ENCODE assay signal across 3 cellular contexts in the genomic region with DNA sequence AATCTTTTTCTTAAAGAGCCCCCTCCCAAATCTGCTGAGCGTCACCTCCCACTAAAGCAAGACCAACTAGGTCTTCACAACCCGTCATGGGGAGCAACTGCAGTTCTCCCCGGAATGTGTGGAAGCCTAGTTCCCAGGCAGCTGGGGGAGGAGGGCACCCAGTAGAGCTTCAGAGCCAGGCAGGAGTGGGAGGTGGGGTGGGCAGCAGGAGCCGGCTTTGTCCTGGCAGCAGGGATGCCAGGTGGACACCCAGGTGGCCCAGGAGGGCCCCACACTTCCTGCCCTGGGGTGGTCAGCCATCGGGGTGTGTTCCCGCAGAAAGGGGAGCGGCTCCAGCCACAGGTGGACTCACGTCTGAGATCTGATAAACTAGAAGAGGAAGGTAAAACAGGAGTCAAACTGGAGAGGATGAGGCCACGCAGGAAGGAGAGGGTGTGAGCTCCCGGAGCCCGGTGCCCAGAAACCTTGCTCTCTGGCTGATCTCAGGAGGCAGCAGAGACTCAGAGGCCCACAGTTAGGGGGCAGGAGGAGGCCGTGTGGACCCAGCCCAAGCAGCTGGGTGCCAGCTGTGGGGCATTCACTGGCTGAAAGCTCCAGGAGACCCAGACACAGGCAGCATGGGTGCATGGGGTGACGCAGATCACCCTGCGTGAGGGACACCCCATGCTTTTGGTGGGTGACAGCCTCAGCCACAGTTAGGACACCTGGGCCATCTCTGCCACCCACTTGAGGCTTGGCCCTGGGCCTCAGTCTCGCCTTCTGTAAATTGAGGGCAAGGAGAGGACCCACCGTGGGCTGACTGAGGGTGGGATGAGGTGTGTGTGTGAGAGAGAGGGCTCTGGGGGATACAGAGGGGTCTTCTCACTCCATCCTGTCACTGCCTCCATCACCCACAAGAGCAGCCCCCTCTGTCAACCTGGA.
TF ChIP-seq lines count a peak whose summit lies in the region.

No MANE protein-coding gene starts in this region.

TF ChIP-seq in SK-N-SH, 30 proteins besides CTCF, POLR2A, EP300 and RAD21:
- TF ChIP-seq RFX5 (IDR thresholded peaks at IDR 0.05; ENCODE audit: low read length) (no peak), CHD2 (IDR thresholded peaks at IDR 0.05; ENCODE audit: low read length, partially characterized antibody) (no peak), IRF3 (IDR thresholded peaks at IDR 0.05; ENCODE audit: low read depth, low read length) (no peak), RXRA (IDR thresholded peaks at IDR 0.05; ENCODE audit: borderline replicate concordance, low read depth) (no peak), EZH2phosphoT487 (IDR thresholded peaks at IDR 0.05; ENCODE audit: borderline replicate concordance, low read depth) (no peak), YY1 (IDR thresholded peaks at IDR 0.05; ENCODE audit: low read depth) (no peak), TCF12 (IDR thresholded peaks at IDR 0.05) (no peak), SIN3A (IDR thresholded peaks at IDR 0.05; ENCODE audit: borderline replicate concordance, low read depth, low read length) (no peak), RCOR1 (IDR thresholded peaks at IDR 0.05; ENCODE audit: low read length) (no peak)
- TF ChIP-seq, protein P1, sequence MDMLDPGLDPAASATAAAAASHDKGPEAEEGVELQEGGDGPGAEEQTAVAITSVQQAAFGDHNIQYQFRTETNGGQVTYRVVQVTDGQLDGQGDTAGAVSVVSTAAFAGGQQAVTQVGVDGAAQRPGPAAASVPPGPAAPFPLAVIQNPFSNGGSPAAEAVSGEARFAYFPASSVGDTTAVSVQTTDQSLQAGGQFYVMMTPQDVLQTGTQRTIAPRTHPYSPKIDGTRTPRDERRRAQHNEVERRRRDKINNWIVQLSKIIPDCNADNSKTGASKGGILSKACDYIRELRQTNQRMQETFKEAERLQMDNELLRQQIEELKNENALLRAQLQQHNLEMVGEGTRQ (IDR thresholded peaks at IDR 0.05; ENCODE audit: borderline replicate concordance, low read depth, low read length), result no peak
- TF ChIP-seq, protein P2, sequence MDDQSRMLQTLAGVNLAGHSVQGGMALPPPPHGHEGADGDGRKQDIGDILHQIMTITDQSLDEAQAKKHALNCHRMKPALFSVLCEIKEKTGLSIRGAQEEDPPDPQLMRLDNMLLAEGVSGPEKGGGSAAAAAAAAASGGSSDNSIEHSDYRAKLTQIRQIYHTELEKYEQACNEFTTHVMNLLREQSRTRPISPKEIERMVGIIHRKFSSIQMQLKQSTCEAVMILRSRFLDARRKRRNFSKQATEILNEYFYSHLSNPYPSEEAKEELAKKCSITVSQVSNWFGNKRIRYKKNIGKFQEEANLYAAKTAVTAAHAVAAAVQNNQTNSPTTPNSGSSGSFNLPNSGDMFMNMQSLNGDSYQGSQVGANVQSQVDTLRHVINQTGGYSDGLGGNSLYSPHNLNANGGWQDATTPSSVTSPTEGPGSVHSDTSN (IDR thresholded peaks at IDR 0.05), result no peak

TF ChIP-seq in SK-N-SH treated with all-trans-retinoic acid at 6 μM for 48 hours, 23 proteins besides CTCF, POLR2A, EP300 and RAD21:
- no peak for TF ChIP-seq TCF4 (CRISPR knock-in tag; IDR thresholded peaks at IDR 0.05; ENCODE audit: borderline replicate concordance)
- TF ChIP-seq POU6F1 (CRISPR knock-in tag; IDR thresholded peaks at IDR 0.05; ENCODE audit: borderline replicate concordance, low read depth), result no peak
- TF ChIP-seq ARNTL (CRISPR knock-in tag; IDR thresholded peaks at IDR 0.05; ENCODE audit: borderline replicate concordance, low read depth), result no peak
- no peak for TF ChIP-seq OSR1 (CRISPR knock-in tag; IDR thresholded peaks at IDR 0.05)
- no peak for TF ChIP-seq RARB (CRISPR knock-in tag; IDR thresholded peaks at IDR 0.05)
- no peak for TF ChIP-seq CSDC2 (CRISPR knock-in tag; IDR thresholded peaks at IDR 0.05)
- TF ChIP-seq ZC3H10 (CRISPR knock-in tag; IDR thresholded peaks at IDR 0.05), result no peak
- TF ChIP-seq CREB5 (CRISPR knock-in tag; IDR thresholded peaks at IDR 0.05; ENCODE audit: low read depth), result no peak
- no peak for TF ChIP-seq ZFP30 (CRISPR knock-in tag; IDR thresholded peaks at IDR 0.05)
- no peak for TF ChIP-seq GLIS3 (CRISPR knock-in tag; IDR thresholded peaks at IDR 0.05)

TF ChIP-seq in H1, 55 proteins besides CTCF, POLR2A, EP300 and RAD21:
- TF ChIP-seq HDAC2 (IDR thresholded peaks at IDR 0.05; ENCODE audit: borderline replicate concordance in 1 of 2, low read depth in 2 of 2, low read length in 2 of 2) (no peak), POU5F1 (IDR thresholded peaks at IDR 0.05; ENCODE audit: low read depth, low read length) (no peak), POLR2AphosphoS5 (IDR thresholded peaks at IDR 0.05; ENCODE audit: low read depth, low read length) (no peak), MAFK (IDR thresholded peaks at IDR 0.05; ENCODE audit: low read depth, low read length) (no peak), NRF1 (IDR thresholded peaks at IDR 0.05; ENCODE audit: low read depth, low read length) (no peak), PHF8 (conservative IDR thresholded peaks at IDR 0.05; ENCODE audit: low read depth, low read length) (no peak), BRCA1 (IDR thresholded peaks at IDR 0.05; ENCODE audit: low read depth, low read length) (no peak), YY1 (IDR thresholded peaks at IDR 0.05; ENCODE audit: low read depth, low read length) (no peak), TAF1 (IDR thresholded peaks at IDR 0.05; ENCODE audit: low read depth, low read length) (no peak), BCL11A (IDR thresholded peaks at IDR 0.05; ENCODE audit: low read depth in 2 of 2, low read length in 2 of 2) (no peak), CEBPB (IDR thresholded peaks at IDR 0.05; ENCODE audit: low read depth, low read length) (no peak), SUZ12 (IDR thresholded peaks at IDR 0.05; ENCODE audit: low read length) (no peak), CBX5 (IDR thresholded peaks at IDR 0.05; ENCODE audit: low read depth, low read length) (no peak)
- TF ChIP-seq, protein P3, sequence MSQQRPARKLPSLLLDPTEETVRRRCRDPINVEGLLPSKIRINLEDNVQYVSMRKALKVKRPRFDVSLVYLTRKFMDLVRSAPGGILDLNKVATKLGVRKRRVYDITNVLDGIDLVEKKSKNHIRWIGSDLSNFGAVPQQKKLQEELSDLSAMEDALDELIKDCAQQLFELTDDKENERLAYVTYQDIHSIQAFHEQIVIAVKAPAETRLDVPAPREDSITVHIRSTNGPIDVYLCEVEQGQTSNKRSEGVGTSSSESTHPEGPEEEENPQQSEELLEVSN (IDR thresholded peaks at IDR 0.05), result no peak
